18 cellular contexts compared by ENCODE assay signal in genomic region chr13:44280461-44280860, GRCh38.
DNase-seq lines count a peak whose midpoint lies in the region; ATAC-seq, FAIRE-seq and TF ChIP-seq lines count a peak whose summit lies in the region.
"Had no signal": no experiment of that assay in that cellular context is flagged by ENCODE, and none has a peak within 500 bp of the region (broad histone marks: within the 10 kb centered on the region; RNA-seq: fewer than 3 reads in every experiment).

No MANE protein-coding gene starts in this region.

- POLR2A ChIA-PET in HCT116 (lab: Charles Lee), result interaction anchor here (1.1 to 2.4 kb wide), 3 partner anchors 22 to 157 kb away, joined by 4 to 7 read pairs (median 4); no protein-coding TSS in a partner anchor
- POLR2A ChIA-PET in activated CD4-positive, alpha-beta T cell treated with anti-CD3 and anti-CD28 coated beads, Interleukin-2, amount 10 ng/mL, durations not matched to agents 7 days and 5 days (lab: Charles Lee), result interaction anchor here (0.7 kb wide), 1 partner anchor 14 kb away, joined by 3 read pairs; no protein-coding TSS in a partner anchor

- H3K9me3 Mint-ChIP-seq in activated CD4-positive, alpha-beta T cell treated with anti-CD3 and anti-CD28 coated beads, Interleukin-2, amount 10 ng/mL, durations not matched to agents 7 days and 5 days, result peaks cover 10% of the 10 kb centered on the region

- no peak overlapping the region for H3K27ac ChIP-seq in HCT116 (ENCODE audit: low read depth, low read length)
- H3K27ac ChIP-seq: Peyer's patch, thyroid gland had no signal

- no peaks in the 10 kb centered on the region for H3K79me2 ChIP-seq in HCT116 (ENCODE audit: insufficient read depth, low read length)

- RAD21 ChIA-PET in HCT116 (lab: Charles Lee; ENCODE audit: low non-redundant PET in 1 of 2, low total read pairs in 2 of 2, uncharacterized antibody in 2 of 2, unreplicated experiment in 2 of 2), result no interaction called here

- DNase-seq in HCT116 (ENCODE audit: low read depth, low spot score) (no peak), SW480 (ENCODE audit: low spot score) (peak; percentile 91), fibroblast of the aortic adventitia (ENCODE audit: low read depth) (peak; percentile 22), urothelium cell line (ENCODE audit: low spot score) (peak; percentile 36), NCI-H446 (lab: John Stamatoyannopoulos, UW) (no peak)
- DNase-seq in activated CD4-positive, alpha-beta T cell treated with anti-CD3 and anti-CD28 coated beads, Interleukin-2, amount 10 ng/mL, durations not matched to agents 7 days and 5 days, result no peak
- DNase-seq: activated gamma-delta T cell treated with Interleukin-2 at 50 U/mL for 16 hours; CD4-positive, CD25-positive, alpha-beta regulatory T cell; left cardiac atrium; mucosa of descending colon; NCI-H1048; Peyer's patch; small intestine; thyroid gland had no signal

- H3K4me3 ChIP-seq in HCT116 (replicated peaks in 1 of 2; ENCODE audit: low read depth in 1 of 2, low read length in 2 of 2) (no peak overlapping the region), fibroblast of the aortic adventitia (ENCODE audit: low read depth, low read length) (no peak overlapping the region)
- H3K4me3 ChIP-seq: mucosa of descending colon, Peyer's patch, thyroid gland had no signal

- H2AFZ ChIP-seq in HCT116 (ENCODE audit: low read depth, low read length, poor library complexity, severe bottlenecking), result peak overlapping the region; percentile 71

- H3K9ac ChIP-seq in HCT116 (ENCODE audit: low read length), result no peak overlapping the region

- no peak for TF ChIP-seq RAD21 in HCT116 (IDR thresholded peaks at IDR 0.05; ENCODE audit: low read depth)

- peaks cover 16 to 35% of the 10 kb centered on the region in 2 experiments for H3K4me1 ChIP-seq in HCT116 (ENCODE audit: control insufficient read depth in 1 of 2, insufficient read depth in 2 of 2, low read length in 2 of 2)
- H3K4me1 ChIP-seq: Peyer's patch, thyroid gland had no signal

- peaks cover 8% of the 10 kb centered on the region for H3K27me3 Mint-ChIP-seq in activated CD4-positive, alpha-beta T cell treated with anti-CD3 and anti-CD28 coated beads, Interleukin-2, amount 10 ng/mL, durations not matched to agents 7 days and 5 days

- FAIRE-seq in urothelium cell line (lab: Jason Lieb, UNC), result no peak
- FAIRE-seq: small intestine had no signal

- H3K4me3 Mint-ChIP-seq in activated CD4-positive, alpha-beta T cell treated with anti-CD3 and anti-CD28 coated beads, Interleukin-2, amount 10 ng/mL, durations not matched to agents 7 days and 5 days, result no peak overlapping the region
- H3K4me3 Mint-ChIP-seq: CD4-positive, CD25-positive, alpha-beta regulatory T cell; dendritic cell treated with granulocyte-macrophage colony-stimulating factor and Interleukin-4, amounts not matched to agents 40 ng/mL and 50 ng/mL, for 4 days; stimulated activated effector memory CD8-positive, alpha-beta T cell treated with anti-CD3 and anti-CD28 coated beads, Interleukin-12 subunit alpha, Interleukin-12 subunit beta, amount 100 ng/mL, for 72 hours; WTC11 had no signal

- H3K36me3 Mint-ChIP-seq in activated CD4-positive, alpha-beta T cell treated with anti-CD3 and anti-CD28 coated beads, Interleukin-2, amount 10 ng/mL, durations not matched to agents 7 days and 5 days (ENCODE audit: low read depth), result peaks cover 12% of the 10 kb centered on the region
- H3K36me3 Mint-ChIP-seq: stimulated activated effector memory CD8-positive, alpha-beta T cell treated with anti-CD3 and anti-CD28 coated beads, Interleukin-12 subunit alpha, Interleukin-12 subunit beta, amount 100 ng/mL, for 72 hours; WTC11 had no signal

- no TSS peak for BruUV-seq in HCT116 (replicated peaks; lab: Mats Ljungman, UMichigan)

- TF ChIP-seq CTCF in HCT116 (IDR thresholded peaks at IDR 0.05 in 2 of 3, conservative IDR thresholded peaks at IDR 0.05 in 1 of 3; ENCODE audit: borderline replicate concordance in 1 of 3, insufficient read depth in 1 of 3, low read depth in 2 of 3, low read length in 2 of 3) (no peak), fibroblast of the aortic adventitia (IDR thresholded peaks at IDR 0.05; ENCODE audit: insufficient read depth, low read length) (no peak)

- H3K27ac Mint-ChIP-seq in activated CD4-positive, alpha-beta T cell treated with anti-CD3 and anti-CD28 coated beads, Interleukin-2, amount 10 ng/mL, durations not matched to agents 7 days and 5 days, result no peak overlapping the region
- H3K27ac Mint-ChIP-seq: CD4-positive, CD25-positive, alpha-beta regulatory T cell; dendritic cell treated with granulocyte-macrophage colony-stimulating factor and Interleukin-4, amounts not matched to agents 40 ng/mL and 50 ng/mL, for 4 days; stimulated activated effector memory CD8-positive, alpha-beta T cell treated with anti-CD3 and anti-CD28 coated beads, Interleukin-12 subunit alpha, Interleukin-12 subunit beta, amount 100 ng/mL, for 72 hours; WTC11 had no signal

- no peaks in the 10 kb centered on the region for H3K36me3 ChIP-seq in HCT116 (ENCODE audit: control insufficient read depth in 1 of 2, insufficient read depth in 2 of 2, low read length in 2 of 2)
- H3K36me3 ChIP-seq: Peyer's patch, thyroid gland had no signal

- no peak for TF ChIP-seq POLR2A in HCT116 (IDR thresholded peaks at IDR 0.05; ENCODE audit: borderline replicate concordance, extremely low read depth, insufficient read depth, insufficient read length)

- peaks cover 17% of the 10 kb centered on the region for H3K4me1 Mint-ChIP-seq in activated CD4-positive, alpha-beta T cell treated with anti-CD3 and anti-CD28 coated beads, Interleukin-2, amount 10 ng/mL, durations not matched to agents 7 days and 5 days

- CTCF ChIA-PET in HCT116 (lab: Charles Lee), result no interaction called here
- CTCF ChIA-PET in activated CD4-positive, alpha-beta T cell treated with anti-CD3 and anti-CD28 coated beads, Interleukin-2, amount 10 ng/mL, durations not matched to agents 7 days and 5 days (lab: Charles Lee), result no interaction called here

- H3K27me3 ChIP-seq in HCT116 (ENCODE audit: insufficient read depth, low read length), result no peaks in the 10 kb centered on the region
- H3K27me3 ChIP-seq: Peyer's patch, thyroid gland had no signal

- no peaks in the 10 kb centered on the region for H3K9me2 ChIP-seq in HCT116 (ENCODE audit: insufficient read depth)

- intact Hi-C loops in HCT116 (cut with micrococcal nuclease), result no loop called here

- ATAC-seq in HCT116 (peak; percentile 30), GM19463 (IDR thresholded peaks at IDR 0.05; ENCODE audit: unreplicated experiment) (no peak)
- ATAC-seq: left cardiac atrium; mucosa of descending colon; stimulated activated effector memory CD8-positive, alpha-beta T cell treated with anti-CD3 and anti-CD28 coated beads, Interleukin-12 subunit alpha, Interleukin-12 subunit beta, amount 100 ng/mL, for 72 hours; WTC11 had no signal

- no peaks in the 10 kb centered on the region for H4K20me1 ChIP-seq in HCT116 (ENCODE audit: insufficient read depth)

- H3K9me3 ChIP-seq in HCT116 (ENCODE audit: control insufficient read depth in 1 of 2, insufficient read depth in 1 of 2, low read depth in 1 of 2, low read length in 2 of 2), result no peaks in the 10 kb centered on the region
- H3K9me3 ChIP-seq: mucosa of descending colon, Peyer's patch, thyroid gland had no signal

- H3K4me2 ChIP-seq in HCT116 (ENCODE audit: low read length), result peak overlapping the region; percentile 65

TF ChIP-seq in HCT116, 20 proteins besides CTCF, POLR2A, EP300 and RAD21 (continues in another document):
- TF ChIP-seq SP1 (IDR thresholded peaks at IDR 0.05; ENCODE audit: low read depth) (no peak), REST (IDR thresholded peaks at IDR 0.05; ENCODE audit: low read depth) (no peak), ZFX (IDR thresholded peaks at IDR 0.05) (no peak), JUND (IDR thresholded peaks at IDR 0.05) (no peak), TCF7L2 (IDR thresholded peaks at IDR 0.05; ENCODE audit: borderline replicate concordance, extremely low read depth, insufficient read depth, insufficient read length) (no peak), EZH2 (IDR thresholded peaks at IDR 0.05) (no peak), EGR1 (IDR thresholded peaks at IDR 0.05; ENCODE audit: low read depth) (no peak), SIN3A (IDR thresholded peaks at IDR 0.05; ENCODE audit: low read depth) (no peak)
- TF ChIP-seq, protein P1, sequence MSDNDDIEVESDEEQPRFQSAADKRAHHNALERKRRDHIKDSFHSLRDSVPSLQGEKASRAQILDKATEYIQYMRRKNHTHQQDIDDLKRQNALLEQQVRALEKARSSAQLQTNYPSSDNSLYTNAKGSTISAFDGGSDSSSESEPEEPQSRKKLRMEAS (IDR thresholded peaks at IDR 0.05), result no peak

Comparison
In these comparisons a context has a peak if more than half of its experiments do, and no peak if none do; other contexts are left out.
1. DNase-seq: peak in SW480 (single experiment), fibroblast of the aortic adventitia (single experiment) and urothelium cell line (single experiment); none in HCT116 (single experiment), NCI-H446 (0 of 2) and activated CD4-positive, alpha-beta T cell treated with anti-CD3 and anti-CD28 coated beads, Interleukin-2, amount 10 ng/mL, durations not matched to agents 7 days and 5 days (single experiment).